In the genomic region with DNA sequence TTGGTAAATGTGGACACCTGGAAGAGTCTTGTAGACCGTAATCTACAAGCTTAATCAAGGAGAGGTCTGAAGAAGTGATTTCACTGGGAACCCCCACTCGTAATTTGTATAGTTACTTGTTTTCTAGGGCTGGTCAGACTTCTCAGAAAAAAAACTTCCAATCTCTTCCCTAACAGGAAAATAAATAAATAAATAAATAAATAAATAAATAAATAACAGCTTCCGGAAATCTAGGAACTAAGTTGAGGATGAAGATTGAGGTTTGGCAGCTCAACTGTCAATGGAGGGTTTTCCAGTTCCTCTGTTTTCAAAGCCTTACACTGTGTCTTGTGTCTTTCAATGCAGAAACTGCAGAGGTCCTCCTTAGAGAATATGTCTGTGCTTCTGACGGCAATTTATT, we compare ENCODE assay signal across 40 cellular contexts. TPM values are rescaled to one million over a fixed set of nuclear protein-coding genes. Genes with fewer than 3 reads are reported as not detected.
"Had no signal": no experiment of that assay in that cellular context is flagged by ENCODE, and none has a peak within 500 bp of the region (broad histone marks: within the 10 kb centered on the region; RNA-seq: fewer than 3 reads in every experiment).

No MANE protein-coding gene starts in this region.

- H3K36me3 ChIP-seq: MG63 had no signal

- H3K4me3 ChIP-seq: MG63 had no signal

- H3K27me3 ChIP-seq: MG63 had no signal

- DNase-seq: Kasumi-1, MG63, MM.1S, MV-4-11, NCI-H1048, NCI-H1092, NCI-H1092 treated with DMSO at 0.1 percent for 48 hours, NCI-H1105, NCI-H1105 treated with DMSO at 0.1 percent for 48 hours, NCI-H1417, NCI-H1417 treated with DMSO at 0.1 percent for 48 hours, NCI-H1436, NCI-H1436 treated with DMSO at 0.1 percent for 48 hours, NCI-H146, NCI-H1694, NCI-H1694 treated with DMSO at 0.1 percent for 48 hours, NCI-H187, NCI-H187 treated with DMSO at 0.1 percent for 48 hours, NCI-H1930, NCI-H2029, NCI-H2029 treated with DMSO at 0.1 percent for 48 hours, NCI-H2081, NCI-H2081 treated with DMSO at 0.1 percent for 48 hours, NCI-H2107, NCI-H2171, NCI-H2171 treated with DMSO at 0.1 percent for 48 hours, NCI-H2227 treated with DMSO at 0.1 percent for 48 hours, NCI-H226, NCI-H345, NCI-H446, NCI-H446 treated with DMSO at 0.1 percent for 48 hours, NCI-H510A, NCI-H510A treated with DMSO at 0.1 percent for 48 hours, NCI-H524, NCI-H524 treated with DMSO at 0.1 percent for 48 hours, NCI-H526 had no signal

- H3K9me3 ChIP-seq: MG63 had no signal

RNA-seq across cellular contexts. Expression of gene TYR, which starts 17.7 kb away (rescaled TPM):
- total RNA-seq: LHCN-M2, M059J, MCF 10A, NCI-H460 had no signal
